ENCODE assay signal across 1 cellular context in the genomic region with DNA sequence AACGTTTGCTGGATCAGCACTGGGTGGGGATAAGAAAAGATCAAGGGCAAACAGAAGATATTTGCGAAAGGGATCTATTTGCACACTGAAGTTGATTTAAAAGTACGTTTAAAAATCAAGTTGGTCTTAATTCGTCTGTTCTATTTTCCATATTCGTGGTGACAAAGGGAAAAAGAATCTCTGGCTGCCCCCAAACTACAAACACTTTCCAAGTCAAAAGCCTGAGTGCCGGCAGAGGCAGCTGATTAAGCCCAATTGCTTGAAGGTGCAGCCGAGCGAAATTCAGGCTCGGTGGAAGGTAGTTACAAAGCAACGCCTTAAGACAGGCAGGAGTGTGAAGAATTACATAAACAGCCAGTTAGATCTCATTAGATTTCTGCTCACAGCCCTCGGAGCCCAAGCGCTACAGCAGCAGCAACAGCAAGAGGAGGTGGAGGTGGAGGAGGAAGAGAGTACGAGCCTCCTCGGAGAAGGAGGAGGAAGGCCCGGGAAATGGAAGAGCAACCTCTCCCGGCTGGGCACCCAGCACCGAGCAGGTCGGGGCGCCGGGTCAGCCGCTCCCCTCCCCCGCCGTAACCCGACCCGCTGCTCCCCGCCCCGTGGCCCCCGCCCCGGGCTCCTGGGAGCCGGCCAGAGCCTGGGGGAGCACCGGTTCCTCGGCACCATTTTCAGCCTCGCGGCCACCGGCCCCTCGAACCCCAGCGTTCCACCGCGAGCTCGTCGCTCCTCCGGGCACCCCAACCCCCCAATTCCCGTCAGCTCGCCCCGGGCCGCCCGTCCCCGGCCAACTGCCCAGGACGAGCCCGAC.
TF ChIP-seq lines count a peak whose summit lies in the region.

No MANE protein-coding gene starts in this region.

TF ChIP-seq in HepG2, 621 proteins besides CTCF, POLR2A, EP300 and RAD21 (continued from another document and continues in another):
- TF ChIP-seq, protein P1, sequence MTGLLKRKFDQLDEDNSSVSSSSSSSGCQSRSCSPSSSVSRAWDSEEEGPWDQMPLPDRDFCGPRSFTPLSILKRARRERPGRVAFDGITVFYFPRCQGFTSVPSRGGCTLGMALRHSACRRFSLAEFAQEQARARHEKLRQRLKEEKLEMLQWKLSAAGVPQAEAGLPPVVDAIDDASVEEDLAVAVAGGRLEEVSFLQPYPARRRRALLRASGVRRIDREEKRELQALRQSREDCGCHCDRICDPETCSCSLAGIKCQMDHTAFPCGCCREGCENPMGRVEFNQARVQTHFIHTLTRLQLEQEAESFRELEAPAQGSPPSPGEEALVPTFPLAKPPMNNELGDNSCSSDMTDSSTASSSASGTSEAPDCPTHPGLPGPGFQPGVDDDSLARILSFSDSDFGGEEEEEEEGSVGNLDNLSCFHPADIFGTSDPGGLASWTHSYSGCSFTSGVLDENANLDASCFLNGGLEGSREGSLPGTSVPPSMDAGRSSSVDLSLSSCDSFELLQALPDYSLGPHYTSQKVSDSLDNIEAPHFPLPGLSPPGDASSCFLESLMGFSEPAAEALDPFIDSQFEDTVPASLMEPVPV (CRISPR knock-in tag; IDR thresholded peaks at IDR 0.05), result 0 out of 2 replicates have a peak, but pooled peaks have one; percentile 32
- TF ChIP-seq, protein P2, sequence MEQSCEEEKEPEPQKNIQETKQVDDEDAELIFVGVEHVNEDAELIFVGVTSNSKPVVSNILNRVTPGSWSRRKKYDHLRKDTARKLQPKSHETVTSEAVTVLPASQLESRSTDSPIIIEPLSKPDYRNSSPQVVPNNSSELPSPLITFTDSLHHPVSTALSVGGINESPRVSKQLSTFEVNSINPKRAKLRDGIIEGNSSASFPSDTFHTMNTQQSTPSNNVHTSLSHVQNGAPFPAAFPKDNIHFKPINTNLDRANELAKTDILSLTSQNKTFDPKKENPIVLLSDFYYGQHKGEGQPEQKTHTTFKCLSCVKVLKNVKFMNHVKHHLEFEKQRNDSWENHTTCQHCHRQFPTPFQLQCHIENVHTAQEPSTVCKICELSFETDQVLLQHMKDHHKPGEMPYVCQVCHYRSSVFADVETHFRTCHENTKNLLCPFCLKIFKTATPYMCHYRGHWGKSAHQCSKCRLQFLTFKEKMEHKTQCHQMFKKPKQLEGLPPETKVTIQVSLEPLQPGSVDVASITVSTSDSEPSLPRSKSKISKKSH (CRISPR knock-in tag; IDR thresholded peaks at IDR 0.05; ENCODE audit: borderline replicate concordance), result no peak
- TF ChIP-seq ZMYM4 (CRISPR knock-in tag; IDR thresholded peaks at IDR 0.05) (no peak), ZNF20 (CRISPR knock-in tag; IDR thresholded peaks at IDR 0.05) (no peak), GABPA (IDR thresholded peaks at IDR 0.05; ENCODE audit: low read depth, low read length) (no peak), GABPA (CRISPR knock-in tag; IDR thresholded peaks at IDR 0.05; ENCODE audit: low read depth) (no peak), SOX6 (IDR thresholded peaks at IDR 0.05) (no peak), SOX6 (CRISPR knock-in tag; IDR thresholded peaks at IDR 0.05) (0 out of 2 replicates have a peak, but pooled peaks have one; percentile 8), HNRNPL (IDR thresholded peaks at IDR 0.05; ENCODE audit: low read depth, low read length) (no peak), LCORL (IDR thresholded peaks at IDR 0.05) (no peak), LCORL (CRISPR knock-in tag; IDR thresholded peaks at IDR 0.05) (peak; percentile 63; the same call in 1 of the 2 replicates), ZNF367 (CRISPR knock-in tag; IDR thresholded peaks at IDR 0.05; ENCODE audit: borderline replicate concordance) (peak; percentile 86; the same call in 1 of the 2 replicates), ZFP36L2 (CRISPR knock-in tag; IDR thresholded peaks at IDR 0.05) (no peak), TCF7L2 (IDR thresholded peaks at IDR 0.05; ENCODE audit: low read depth, low read length) (no peak), RBM22 (optimal IDR thresholded peaks at IDR 0.05; ENCODE audit: low read length) (no peak), ZMYM3 (CRISPR knock-in tag; IDR thresholded peaks at IDR 0.05) (0 out of 2 replicates have a peak, but pooled peaks have one; percentile 22), EHMT2 (IDR thresholded peaks at IDR 0.05; ENCODE audit: borderline replicate concordance, low read depth, low read length) (no peak), RORA (CRISPR knock-in tag; IDR thresholded peaks at IDR 0.05) (0 out of 2 replicates have a peak, but pooled peaks have one; percentile 12), ZKSCAN5 (CRISPR knock-in tag; IDR thresholded peaks at IDR 0.05) (no peak), ARNT2 (CRISPR knock-in tag; IDR thresholded peaks at IDR 0.05; ENCODE audit: low read depth) (peak; percentile 58; the same call in 1 of the 2 replicates), JUND (CRISPR knock-in tag; IDR thresholded peaks at IDR 0.05) (no peak), ZNF614 (CRISPR knock-in tag; IDR thresholded peaks at IDR 0.05; ENCODE audit: borderline replicate concordance) (no peak), ZNF354B (CRISPR knock-in tag; IDR thresholded peaks at IDR 0.05) (0 out of 2 replicates have a peak, but pooled peaks have one; percentile 24), ELF4 (CRISPR knock-in tag; IDR thresholded peaks at IDR 0.05; ENCODE audit: borderline replicate concordance) (0 out of 2 replicates have a peak, but pooled peaks have one; percentile 39), REXO4 (CRISPR knock-in tag; IDR thresholded peaks at IDR 0.05; ENCODE audit: borderline replicate concordance) (no peak), ATAD3A (CRISPR knock-in tag; IDR thresholded peaks at IDR 0.05) (peak; percentile 22; the same call in 1 of the 2 replicates), SMAD3 (CRISPR knock-in tag; IDR thresholded peaks at IDR 0.05) (no peak)
- TF ChIP-seq, protein P3, sequence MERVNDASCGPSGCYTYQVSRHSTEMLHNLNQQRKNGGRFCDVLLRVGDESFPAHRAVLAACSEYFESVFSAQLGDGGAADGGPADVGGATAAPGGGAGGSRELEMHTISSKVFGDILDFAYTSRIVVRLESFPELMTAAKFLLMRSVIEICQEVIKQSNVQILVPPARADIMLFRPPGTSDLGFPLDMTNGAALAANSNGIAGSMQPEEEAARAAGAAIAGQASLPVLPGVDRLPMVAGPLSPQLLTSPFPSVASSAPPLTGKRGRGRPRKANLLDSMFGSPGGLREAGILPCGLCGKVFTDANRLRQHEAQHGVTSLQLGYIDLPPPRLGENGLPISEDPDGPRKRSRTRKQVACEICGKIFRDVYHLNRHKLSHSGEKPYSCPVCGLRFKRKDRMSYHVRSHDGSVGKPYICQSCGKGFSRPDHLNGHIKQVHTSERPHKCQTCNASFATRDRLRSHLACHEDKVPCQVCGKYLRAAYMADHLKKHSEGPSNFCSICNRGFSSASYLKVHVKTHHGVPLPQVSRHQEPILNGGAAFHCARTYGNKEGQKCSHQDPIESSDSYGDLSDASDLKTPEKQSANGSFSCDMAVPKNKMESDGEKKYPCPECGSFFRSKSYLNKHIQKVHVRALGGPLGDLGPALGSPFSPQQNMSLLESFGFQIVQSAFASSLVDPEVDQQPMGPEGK (CRISPR knock-in tag; IDR thresholded peaks at IDR 0.05), result peak; percentile 85
- TF ChIP-seq, protein P4, sequence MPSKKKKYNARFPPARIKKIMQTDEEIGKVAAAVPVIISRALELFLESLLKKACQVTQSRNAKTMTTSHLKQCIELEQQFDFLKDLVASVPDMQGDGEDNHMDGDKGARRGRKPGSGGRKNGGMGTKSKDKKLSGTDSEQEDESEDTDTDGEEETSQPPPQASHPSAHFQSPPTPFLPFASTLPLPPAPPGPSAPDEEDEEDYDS (CRISPR knock-in tag; IDR thresholded peaks at IDR 0.05), result 0 out of 2 replicates have a peak, but pooled peaks have one; percentile 21
- TF ChIP-seq, protein P5, sequence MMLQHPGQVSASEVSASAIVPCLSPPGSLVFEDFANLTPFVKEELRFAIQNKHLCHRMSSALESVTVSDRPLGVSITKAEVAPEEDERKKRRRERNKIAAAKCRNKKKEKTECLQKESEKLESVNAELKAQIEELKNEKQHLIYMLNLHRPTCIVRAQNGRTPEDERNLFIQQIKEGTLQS (CRISPR knock-in tag; IDR thresholded peaks at IDR 0.05), result no peak
- TF ChIP-seq, protein P6, sequence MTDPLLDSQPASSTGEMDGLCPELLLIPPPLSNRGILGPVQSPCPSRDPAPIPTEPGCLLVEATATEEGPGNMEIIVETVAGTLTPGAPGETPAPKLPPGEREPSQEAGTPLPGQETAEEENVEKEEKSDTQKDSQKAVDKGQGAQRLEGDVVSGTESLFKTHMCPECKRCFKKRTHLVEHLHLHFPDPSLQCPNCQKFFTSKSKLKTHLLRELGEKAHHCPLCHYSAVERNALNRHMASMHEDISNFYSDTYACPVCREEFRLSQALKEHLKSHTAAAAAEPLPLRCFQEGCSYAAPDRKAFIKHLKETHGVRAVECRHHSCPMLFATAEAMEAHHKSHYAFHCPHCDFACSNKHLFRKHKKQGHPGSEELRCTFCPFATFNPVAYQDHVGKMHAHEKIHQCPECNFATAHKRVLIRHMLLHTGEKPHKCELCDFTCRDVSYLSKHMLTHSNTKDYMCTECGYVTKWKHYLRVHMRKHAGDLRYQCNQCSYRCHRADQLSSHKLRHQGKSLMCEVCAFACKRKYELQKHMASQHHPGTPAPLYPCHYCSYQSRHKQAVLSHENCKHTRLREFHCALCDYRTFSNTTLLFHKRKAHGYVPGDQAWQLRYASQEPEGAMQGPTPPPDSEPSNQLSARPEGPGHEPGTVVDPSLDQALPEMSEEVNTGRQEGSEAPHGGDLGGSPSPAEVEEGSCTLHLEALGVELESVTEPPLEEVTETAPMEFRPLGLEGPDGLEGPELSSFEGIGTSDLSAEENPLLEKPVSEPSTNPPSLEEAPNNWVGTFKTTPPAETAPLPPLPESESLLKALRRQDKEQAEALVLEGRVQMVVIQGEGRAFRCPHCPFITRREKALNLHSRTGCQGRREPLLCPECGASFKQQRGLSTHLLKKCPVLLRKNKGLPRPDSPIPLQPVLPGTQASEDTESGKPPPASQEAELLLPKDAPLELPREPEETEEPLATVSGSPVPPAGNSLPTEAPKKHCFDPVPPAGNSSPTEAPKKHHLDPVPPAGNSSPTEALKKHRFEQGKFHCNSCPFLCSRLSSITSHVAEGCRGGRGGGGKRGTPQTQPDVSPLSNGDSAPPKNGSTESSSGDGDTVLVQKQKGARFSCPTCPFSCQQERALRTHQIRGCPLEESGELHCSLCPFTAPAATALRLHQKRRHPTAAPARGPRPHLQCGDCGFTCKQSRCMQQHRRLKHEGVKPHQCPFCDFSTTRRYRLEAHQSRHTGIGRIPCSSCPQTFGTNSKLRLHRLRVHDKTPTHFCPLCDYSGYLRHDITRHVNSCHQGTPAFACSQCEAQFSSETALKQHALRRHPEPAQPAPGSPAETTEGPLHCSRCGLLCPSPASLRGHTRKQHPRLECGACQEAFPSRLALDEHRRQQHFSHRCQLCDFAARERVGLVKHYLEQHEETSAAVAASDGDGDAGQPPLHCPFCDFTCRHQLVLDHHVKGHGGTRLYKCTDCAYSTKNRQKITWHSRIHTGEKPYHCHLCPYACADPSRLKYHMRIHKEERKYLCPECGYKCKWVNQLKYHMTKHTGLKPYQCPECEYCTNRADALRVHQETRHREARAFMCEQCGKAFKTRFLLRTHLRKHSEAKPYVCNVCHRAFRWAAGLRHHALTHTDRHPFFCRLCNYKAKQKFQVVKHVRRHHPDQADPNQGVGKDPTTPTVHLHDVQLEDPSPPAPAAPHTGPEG (CRISPR knock-in tag; IDR thresholded peaks at IDR 0.05), result no peak
- TF ChIP-seq, protein P7, sequence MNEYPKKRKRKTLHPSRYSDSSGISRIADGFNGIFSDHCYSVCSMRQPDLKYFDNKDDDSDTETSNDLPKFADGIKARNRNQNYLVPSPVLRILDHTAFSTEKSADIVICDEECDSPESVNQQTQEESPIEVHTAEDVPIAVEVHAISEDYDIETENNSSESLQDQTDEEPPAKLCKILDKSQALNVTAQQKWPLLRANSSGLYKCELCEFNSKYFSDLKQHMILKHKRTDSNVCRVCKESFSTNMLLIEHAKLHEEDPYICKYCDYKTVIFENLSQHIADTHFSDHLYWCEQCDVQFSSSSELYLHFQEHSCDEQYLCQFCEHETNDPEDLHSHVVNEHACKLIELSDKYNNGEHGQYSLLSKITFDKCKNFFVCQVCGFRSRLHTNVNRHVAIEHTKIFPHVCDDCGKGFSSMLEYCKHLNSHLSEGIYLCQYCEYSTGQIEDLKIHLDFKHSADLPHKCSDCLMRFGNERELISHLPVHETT (CRISPR knock-in tag; conservative IDR thresholded peaks at IDR 0.05), result no peak
- TF ChIP-seq, protein P8, sequence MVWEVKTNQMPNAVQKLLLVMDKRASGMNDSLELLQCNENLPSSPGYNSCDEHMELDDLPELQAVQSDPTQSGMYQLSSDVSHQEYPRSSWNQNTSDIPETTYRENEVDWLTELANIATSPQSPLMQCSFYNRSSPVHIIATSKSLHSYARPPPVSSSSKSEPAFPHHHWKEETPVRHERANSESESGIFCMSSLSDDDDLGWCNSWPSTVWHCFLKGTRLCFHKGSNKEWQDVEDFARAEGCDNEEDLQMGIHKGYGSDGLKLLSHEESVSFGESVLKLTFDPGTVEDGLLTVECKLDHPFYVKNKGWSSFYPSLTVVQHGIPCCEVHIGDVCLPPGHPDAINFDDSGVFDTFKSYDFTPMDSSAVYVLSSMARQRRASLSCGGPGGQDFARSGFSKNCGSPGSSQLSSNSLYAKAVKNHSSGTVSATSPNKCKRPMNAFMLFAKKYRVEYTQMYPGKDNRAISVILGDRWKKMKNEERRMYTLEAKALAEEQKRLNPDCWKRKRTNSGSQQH (CRISPR knock-in tag; IDR thresholded peaks at IDR 0.05; ENCODE audit: low read depth), result 0 out of 2 replicates have a peak, but pooled peaks have one; percentile 23
- TF ChIP-seq, protein P9, sequence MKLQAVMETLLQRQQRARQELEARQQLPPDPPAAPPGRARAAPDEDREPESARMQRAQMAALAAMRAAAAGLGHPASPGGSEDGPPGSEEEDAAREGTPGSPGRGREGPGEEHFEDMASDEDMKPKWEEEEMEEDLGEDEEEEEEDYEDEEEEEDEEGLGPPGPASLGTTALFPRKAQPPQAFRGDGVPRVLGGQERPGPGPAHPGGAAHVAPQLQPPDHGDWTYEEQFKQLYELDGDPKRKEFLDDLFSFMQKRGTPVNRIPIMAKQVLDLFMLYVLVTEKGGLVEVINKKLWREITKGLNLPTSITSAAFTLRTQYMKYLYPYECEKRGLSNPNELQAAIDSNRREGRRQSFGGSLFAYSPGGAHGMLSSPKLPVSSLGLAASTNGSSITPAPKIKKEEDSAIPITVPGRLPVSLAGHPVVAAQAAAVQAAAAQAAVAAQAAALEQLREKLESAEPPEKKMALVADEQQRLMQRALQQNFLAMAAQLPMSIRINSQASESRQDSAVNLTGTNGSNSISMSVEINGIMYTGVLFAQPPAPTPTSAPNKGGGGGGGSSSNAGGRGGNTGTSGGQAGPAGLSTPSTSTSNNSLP (IDR thresholded peaks at IDR 0.05; ENCODE audit: low read depth, low read length), result no peak
- TF ChIP-seq, protein P10, sequence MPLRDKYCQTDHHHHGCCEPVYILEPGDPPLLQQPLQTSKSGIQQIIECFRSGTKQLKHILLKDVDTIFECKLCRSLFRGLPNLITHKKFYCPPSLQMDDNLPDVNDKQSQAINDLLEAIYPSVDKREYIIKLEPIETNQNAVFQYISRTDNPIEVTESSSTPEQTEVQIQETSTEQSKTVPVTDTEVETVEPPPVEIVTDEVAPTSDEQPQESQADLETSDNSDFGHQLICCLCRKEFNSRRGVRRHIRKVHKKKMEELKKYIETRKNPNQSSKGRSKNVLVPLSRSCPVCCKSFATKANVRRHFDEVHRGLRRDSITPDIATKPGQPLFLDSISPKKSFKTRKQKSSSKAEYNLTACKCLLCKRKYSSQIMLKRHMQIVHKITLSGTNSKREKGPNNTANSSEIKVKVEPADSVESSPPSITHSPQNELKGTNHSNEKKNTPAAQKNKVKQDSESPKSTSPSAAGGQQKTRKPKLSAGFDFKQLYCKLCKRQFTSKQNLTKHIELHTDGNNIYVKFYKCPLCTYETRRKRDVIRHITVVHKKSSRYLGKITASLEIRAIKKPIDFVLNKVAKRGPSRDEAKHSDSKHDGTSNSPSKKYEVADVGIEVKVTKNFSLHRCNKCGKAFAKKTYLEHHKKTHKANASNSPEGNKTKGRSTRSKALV (CRISPR knock-in tag; IDR thresholded peaks at IDR 0.05), result no peak
- TF ChIP-seq, protein P11, sequence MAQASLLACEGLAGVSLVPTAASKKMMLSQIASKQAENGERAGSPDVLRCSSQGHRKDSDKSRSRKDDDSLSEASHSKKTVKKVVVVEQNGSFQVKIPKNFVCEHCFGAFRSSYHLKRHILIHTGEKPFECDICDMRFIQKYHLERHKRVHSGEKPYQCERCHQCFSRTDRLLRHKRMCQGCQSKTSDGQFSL (CRISPR knock-in tag; IDR thresholded peaks at IDR 0.05), result peak; percentile 73; the same call in 1 of the 2 replicates
